ENCODE assay signal across 10 cellular contexts in the genomic region with DNA sequence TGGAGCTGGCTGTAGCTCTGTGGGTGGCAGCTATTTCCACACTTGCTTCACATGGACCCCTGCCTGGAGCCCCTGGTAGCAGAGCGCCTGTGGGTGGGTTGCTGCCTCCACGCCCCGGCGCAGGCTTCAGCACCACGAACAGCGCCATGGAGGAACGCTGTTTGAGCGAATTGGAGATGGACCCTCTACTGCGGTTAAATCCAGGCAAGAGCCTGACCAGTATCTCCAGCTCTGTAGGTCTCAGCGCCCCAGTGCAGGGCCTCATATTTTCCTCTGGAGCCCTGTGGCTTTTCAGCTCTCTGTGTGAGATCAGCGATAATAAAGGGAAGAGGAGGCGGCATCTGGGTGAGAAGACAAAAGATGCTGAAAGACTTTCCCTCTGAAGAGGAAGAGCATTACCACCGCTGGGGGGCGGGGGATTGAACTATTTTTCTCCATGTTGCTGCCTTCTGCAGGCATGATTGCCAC.
DNase-seq lines count a peak whose midpoint lies in the region; ATAC-seq lines count a peak whose summit lies in the region.
"Had no signal": no experiment of that assay in that cellular context is flagged by ENCODE, and none has a peak within 500 bp of the region (broad histone marks: within the 10 kb centered on the region; RNA-seq: fewer than 3 reads in every experiment).

No MANE protein-coding gene starts in this region.

- ATAC-seq in GM21737 (IDR thresholded peaks at IDR 0.05; ENCODE audit: unreplicated experiment) (no peak), HG03354 (IDR thresholded peaks at IDR 0.05; ENCODE audit: poor library complexity, severe bottlenecking, unreplicated experiment) (no peak)

- intact Hi-C loops in head of caudate nucleus (cut with DNase I), result loop anchor here (10.0 kb wide), 1 partner anchor 692 kb away; no protein-coding TSS in a partner anchor

- peak; percentile 16 for DNase-seq in stimulated activated CD4-positive, alpha-beta T cell treated with anti-CD3 and anti-CD28 coated beads, Interleukin-15, amount 100 ng/mL, for 24 hours
- no peak for DNase-seq in stimulated activated CD4-positive, alpha-beta T cell treated with anti-CD3 and anti-CD28 coated beads, Interleukin-4, amount 100 ng/mL, for 4 hours
- DNase-seq in SIG-M5 treated with dmso at 0.1 percent for 504 hours (lab: John Stamatoyannopoulos, UW; ENCODE audit: unreplicated experiment) (peak; percentile 61), head of caudate nucleus (peak in 31 of 42 donors; percentile 39 to 86 (median 66)), KG1 (lab: John Stamatoyannopoulos, UW) (no peak), T1000 (lab: John Stamatoyannopoulos, UW) (no peak)
- DNase-seq: activated CD4-positive, alpha-beta T cell treated with anti-CD3 and anti-CD28 coated beads, Interleukin-2, amount 50 U/mL, for 1 hour; cortex of kidney had no signal

Comparison
In these comparisons a context has a peak if more than half of its experiments do, and no peak if none do; other contexts are left out.
1. DNase-seq: peak in stimulated activated CD4-positive, alpha-beta T cell treated with anti-CD3 and anti-CD28 coated beads, Interleukin-15, amount 100 ng/mL, for 24 hours (single experiment), SIG-M5 treated with dmso at 0.1 percent for 504 hours (single experiment) and head of caudate nucleus (31 of 42); none in stimulated activated CD4-positive, alpha-beta T cell treated with anti-CD3 and anti-CD28 coated beads, Interleukin-4, amount 100 ng/mL, for 4 hours (0 of 2), KG1 (single experiment) and T1000 (single experiment).